In genomic region chr17:59357219-59357699, GRCh38 we compare ENCODE assay signal across 14 cellular contexts. TPM values are rescaled to one million over a fixed set of nuclear protein-coding genes. Genes with fewer than 3 reads are reported as not detected.
DNase-seq lines count a peak whose midpoint lies in the region; ATAC-seq and TF ChIP-seq lines count a peak whose summit lies in the region.
"Had no signal": no experiment of that assay in that cellular context is flagged by ENCODE, and none has a peak within 500 bp of the region (broad histone marks: within the 10 kb centered on the region; RNA-seq: fewer than 3 reads in every experiment).

No MANE protein-coding gene starts in this region.

- H3K27me3 Mint-ChIP-seq in IgD-negative memory B cell = no peaks in the 10 kb centered on the region
- H3K27me3 Mint-ChIP-seq: activated CD4-positive, alpha-beta T cell treated with anti-CD3 and anti-CD28 coated beads for 36 hours had no signal

- peaks cover 28% of the 10 kb centered on the region for H3K4me1 ChIP-seq in OCI-LY7 (ENCODE audit: insufficient read depth, low read length, poor library complexity, severe bottlenecking)

- no TSS peak for BruUV-seq in OCI-LY7 (replicated peaks; lab: Mats Ljungman, UMichigan)

- no peaks in the 10 kb centered on the region for H3K79me2 ChIP-seq in OCI-LY7 (ENCODE audit: insufficient read depth, low read depth, low read length)

- CTCF ChIA-PET in OCI-LY7 (lab: Charles Lee; ENCODE audit: unreplicated experiment) = no interaction called here

- no peak overlapping the region for H3K4me3 ChIP-seq in fibroblast of pulmonary artery (replicated peaks; ENCODE audit: low read depth, low read length)
- H3K4me3 ChIP-seq in H7 (ENCODE audit: insufficient read depth, low read depth, low read length) = no peak overlapping the region
- no peak overlapping the region for H3K4me3 ChIP-seq in OCI-LY7 (ENCODE audit: low read depth, low read length, poor library complexity, severe bottlenecking)
- H3K4me3 ChIP-seq: BLaER1, pancreas had no signal

- no peaks in the 10 kb centered on the region for H3K9me3 ChIP-seq in OCI-LY7 (ENCODE audit: low read length)
- H3K9me3 ChIP-seq: pancreas had no signal

- POLR2A ChIA-PET in OCI-LY7 (lab: Charles Lee) = no interaction called here

- H3K9me3 Mint-ChIP-seq in IgD-negative memory B cell = peaks cover 0 to 4% (median 4%) of the 10 kb centered on the region in 3 donors

- H3K36me3 ChIP-seq in H7 (replicated peaks; ENCODE audit: control insufficient read depth, insufficient read depth, low read length) (no peaks in the 10 kb centered on the region), OCI-LY7 (ENCODE audit: insufficient read depth, low read length) (no peaks in the 10 kb centered on the region; the same call in 1 of the 2 replicates)
- H3K36me3 ChIP-seq: pancreas had no signal

- no peaks in the 10 kb centered on the region for H3K9me2 ChIP-seq in OCI-LY7 (ENCODE audit: insufficient read depth, low read length)

- H3K27ac Mint-ChIP-seq in IgD-negative memory B cell = peak overlapping the region in 2 of 3 donors; percentile 20 to 26

- no peak for TF ChIP-seq CTCF in fibroblast of pulmonary artery (IDR thresholded peaks at IDR 0.05; ENCODE audit: low read length, missing control alignments)
- TF ChIP-seq CTCF in OCI-LY7 (conservative IDR thresholded peaks at IDR 0.05; ENCODE audit: low read length) = no peak

- H3K36me3 Mint-ChIP-seq in IgD-negative memory B cell = peaks cover 23% of the 10 kb centered on the region

- no peaks in the 10 kb centered on the region for H4K20me1 ChIP-seq in OCI-LY7 (ENCODE audit: insufficient read depth, low read length)

- H3K27me3 ChIP-seq in H7 (ENCODE audit: control insufficient read depth, insufficient read depth, low read length) = no peaks in the 10 kb centered on the region
- H3K27me3 ChIP-seq: BLaER1, pancreas had no signal

- peak overlapping the region in 1 of 4 donors; percentile 35 for H3K4me3 Mint-ChIP-seq in IgD-negative memory B cell
- H3K4me3 Mint-ChIP-seq: activated CD4-positive, alpha-beta T cell treated with anti-CD3 and anti-CD28 coated beads for 36 hours had no signal

- H3K4me1 Mint-ChIP-seq in IgD-negative memory B cell = peaks cover 42 to 59% (median 55%) of the 10 kb centered on the region in 3 donors

- ATAC-seq in GM18907 (IDR thresholded peaks at IDR 0.05; ENCODE audit: unreplicated experiment) = no peak

- H2AFZ ChIP-seq in OCI-LY7 (ENCODE audit: low read length) = no peak overlapping the region

- H3K4me2 ChIP-seq in OCI-LY7 (ENCODE audit: low read length) = no peak overlapping the region

- intact Hi-C loops in OCI-LY7 (cut with micrococcal nuclease; ENCODE audit: unreplicated experiment) = no loop called here

- peak; percentile 41 for DNase-seq in AG20443 (ENCODE audit: low spot score)
- DNase-seq in fibroblast of pulmonary artery (ENCODE audit: low read depth) = peak; percentile 40
- peak; percentile 72 for DNase-seq in renal cortical epithelial cell (ENCODE audit: low read depth)
- DNase-seq in OCI-M1 (lab: John Stamatoyannopoulos, UW) = no peak
- DNase-seq in H7 = no peak
- no peak for DNase-seq in OCI-LY7 (ENCODE audit: low spot score)
- DNase-seq: cerebellar nuclear complex, NCI-H1092 treated with DMSO at 0.1 percent for 48 hours, pancreas, T-helper 1 cell had no signal

- H3K27ac ChIP-seq in OCI-LY7 (ENCODE audit: low read depth, low read length, poor library complexity, severe bottlenecking) = no peak overlapping the region
- H3K27ac ChIP-seq: BLaER1, pancreas had no signal

RNA-seq across cellular contexts. Expression of gene YPEL2, which starts 25.8 kb away (rescaled TPM):
- polyA plus RNA-seq in IgD-negative memory B cell = 18.8 TPM
- total RNA-seq in renal cortical epithelial cell (14.2 and 37.3 TPM in 2 replicates), OCI-LY7 (2022) (3.1 and 5.1 TPM in 2 replicates)
- 0.63 and 2.4 TPM in 2 replicates for total RNA-seq in H7 (2014; rRNA removed; shearing (Covaris generic))
- total RNA-seq in OCI-LY7 (2014; rRNA removed; shearing (Covaris generic)) = 0.88 and 2.2 TPM in 2 replicates

Comparison
In these comparisons a context has a peak if more than half of its experiments do, and no peak if none do; other contexts are left out.
1. DNase-seq: peak in AG20443 (single experiment), fibroblast of pulmonary artery (single experiment) and renal cortical epithelial cell (single experiment); none in OCI-M1 (single experiment), H7 (single experiment) and OCI-LY7 (single experiment).